8 cellular contexts compared by ENCODE assay signal in genomic region chr16:3099732-3100499, GRCh38. TPM values are rescaled to one million over a fixed set of nuclear protein-coding genes. Genes with fewer than 3 reads are reported as not detected.
DNase-seq lines count a peak whose midpoint lies in the region; ATAC-seq and TF ChIP-seq lines count a peak whose summit lies in the region.

No MANE protein-coding gene starts in this region.

- no peaks in the 10 kb centered on the region for H3K9me3 Mint-ChIP-seq in activated T-helper 1 cell treated with anti-CD3 and anti-CD28 coated beads, Interleukin-12 subunit alpha, Interleukin-12 subunit beta, Interleukin-2, Interleukin-4 antibody, amounts not matched to agents 30 ng/mL and 10 ng/mL and 1 ng/mL, durations not matched to agents 14 hours and 24 hours and 36 hours
- H3K9me3 Mint-ChIP-seq in nephron progenitor cell, result no peaks in the 10 kb centered on the region

- peak overlapping the region; percentile 43 for H3K27ac ChIP-seq in 22Rv1
- H3K27ac ChIP-seq in HUES64 (ENCODE audit: low read depth, low read length), result peak overlapping the region; percentile 94
- no peak overlapping the region for H3K27ac ChIP-seq in PC-9

- H4K20me1 ChIP-seq in PC-9 (ENCODE audit: insufficient read depth), result no peaks in the 10 kb centered on the region

- peak; percentile 70 to 96 for DNase-seq in PC-9
- DNase-seq in activated T-helper 1 cell treated with anti-CD3 and anti-CD28 coated beads, Interleukin-12 subunit alpha, Interleukin-12 subunit beta, Interleukin-2, Interleukin-4 antibody, amounts not matched to agents 30 ng/mL and 10 ng/mL and 1 ng/mL, durations not matched to agents 14 hours and 24 hours and 36 hours (ENCODE audit: low spot score), result peak; percentile 87
- peak; percentile 81 for DNase-seq in fibroblast of mammary gland (ENCODE audit: low read depth)
- DNase-seq in nephron progenitor cell, result peak; percentile 95
- peak; percentile 95 for DNase-seq in stimulated activated naive CD8-positive, alpha-beta T cell treated with anti-CD3 and anti-CD28 coated beads, Interleukin-15, Interleukin-2, amounts not matched to agents 100 U/mL and 50 U/mL, for 24 hours

- TF ChIP-seq CTCF in 22Rv1 (IDR thresholded peaks at IDR 0.05) (no peak), PC-9 (conservative IDR thresholded peaks at IDR 0.05) (no peak), fibroblast of mammary gland (conservative IDR thresholded peaks at IDR 0.05; ENCODE audit: control insufficient read depth, insufficient read depth, low read depth, low read length) (no peak), nephron progenitor cell (IDR thresholded peaks at IDR 0.05) (no peak)

- intact Hi-C loops in PC-9 (cut with micrococcal nuclease; ENCODE audit: unreplicated experiment), result no loop called here
- intact Hi-C loops in activated T-helper 1 cell treated with anti-CD3 and anti-CD28 coated beads, Interleukin-12 subunit alpha, Interleukin-12 subunit beta, Interleukin-2, Interleukin-4 antibody, amounts not matched to agents 30 ng/mL and 10 ng/mL and 1 ng/mL, durations not matched to agents 14 hours and 24 hours and 36 hours (cut with micrococcal nuclease), result loop anchor here (1.0 to 10.0 kb wide), 10 partner anchors 24 to 1155 kb away; partner anchors contain the start of genes MSRB1 and THOC6

- WGBS in HUES64, result under 1% methylated on average over 39 of the region's 39 CpGs

- H2AFZ ChIP-seq in PC-9, result no peak overlapping the region

- H3K9me3 ChIP-seq in HUES64 (ENCODE audit: insufficient read depth, low read depth, low read length), result no peaks in the 10 kb centered on the region
- H3K9me3 ChIP-seq in PC-9 (ENCODE audit: insufficient read depth, low read depth), result no peaks in the 10 kb centered on the region

- CTCF ChIA-PET in PC-9 (lab: Charles Lee), result interaction anchor here (0.5 to 1.2 kb wide), 6 partner anchors 30 to 154 kb away, joined by 3 to 38 read pairs (median 6); no protein-coding TSS in a partner anchor

- H3K4me3 ChIP-seq in HUES64 (ENCODE audit: low read length) (peak overlapping the region; percentile 76), PC-9 (peak overlapping the region; percentile 32; the same call in 1 of the 2 replicates), fibroblast of mammary gland (ENCODE audit: control insufficient read depth, low read depth, low read length) (peak overlapping the region; percentile 15)

- no peaks in the 10 kb centered on the region for H3K27me3 Mint-ChIP-seq in activated T-helper 1 cell treated with anti-CD3 and anti-CD28 coated beads, Interleukin-12 subunit alpha, Interleukin-12 subunit beta, Interleukin-2, Interleukin-4 antibody, amounts not matched to agents 30 ng/mL and 10 ng/mL and 1 ng/mL, durations not matched to agents 14 hours and 24 hours and 36 hours (ENCODE audit: insufficient read depth)
- peaks cover 62% of the 10 kb centered on the region for H3K27me3 Mint-ChIP-seq in nephron progenitor cell (ENCODE audit: low read depth, poor library complexity)

- peak overlapping the region; percentile 65 for H3K4me2 ChIP-seq in PC-9

- peaks cover 25% of the 10 kb centered on the region for H3F3A ChIP-seq in PC-9 (ENCODE audit: insufficient read depth, low read depth)

- no peaks in the 10 kb centered on the region for H3K27me3 ChIP-seq in HUES64 (ENCODE audit: insufficient read depth, low read length)
- no peaks in the 10 kb centered on the region for H3K27me3 ChIP-seq in PC-9 (ENCODE audit: insufficient read depth, low read depth)

- POLR2A ChIA-PET in PC-9 (lab: Charles Lee; ENCODE audit: unreplicated experiment), result no interaction called here

- peak overlapping the region; percentile 78 for H3K27ac Mint-ChIP-seq in activated T-helper 1 cell treated with anti-CD3 and anti-CD28 coated beads, Interleukin-12 subunit alpha, Interleukin-12 subunit beta, Interleukin-2, Interleukin-4 antibody, amounts not matched to agents 30 ng/mL and 10 ng/mL and 1 ng/mL, durations not matched to agents 14 hours and 24 hours and 36 hours
- no peak overlapping the region for H3K27ac Mint-ChIP-seq in nephron progenitor cell

- BruUV-seq in PC-9 (replicated peaks; lab: Mats Ljungman, UMichigan), result TSS peak; percentile 77

- H3K79me2 ChIP-seq in PC-9 (ENCODE audit: low read depth), result no peaks in the 10 kb centered on the region

- H3K36me3 ChIP-seq in HUES64 (ENCODE audit: insufficient read depth, low read length), result peaks cover 6% of the 10 kb centered on the region
- no peaks in the 10 kb centered on the region for H3K36me3 ChIP-seq in PC-9 (ENCODE audit: low read depth)

- peak overlapping the region; percentile 94 for H3K9ac ChIP-seq in HUES64 (ENCODE audit: low read depth, low read length)

- H3K4me1 Mint-ChIP-seq in activated T-helper 1 cell treated with anti-CD3 and anti-CD28 coated beads, Interleukin-12 subunit alpha, Interleukin-12 subunit beta, Interleukin-2, Interleukin-4 antibody, amounts not matched to agents 30 ng/mL and 10 ng/mL and 1 ng/mL, durations not matched to agents 14 hours and 24 hours and 36 hours (ENCODE audit: low read depth), result peaks cover 32% of the 10 kb centered on the region
- peaks cover 62% of the 10 kb centered on the region for H3K4me1 Mint-ChIP-seq in nephron progenitor cell

- H3K4me1 ChIP-seq in HUES64 (ENCODE audit: insufficient read depth, low read length) (peaks cover 20% of the 10 kb centered on the region), PC-9 (replicated peaks; ENCODE audit: insufficient read depth) (peaks cover 5% of the 10 kb centered on the region; the same call in 1 of the 2 replicates)

- peak overlapping the region; percentile 69 for H3K4me3 Mint-ChIP-seq in activated T-helper 1 cell treated with anti-CD3 and anti-CD28 coated beads, Interleukin-12 subunit alpha, Interleukin-12 subunit beta, Interleukin-2, Interleukin-4 antibody, amounts not matched to agents 30 ng/mL and 10 ng/mL and 1 ng/mL, durations not matched to agents 14 hours and 24 hours and 36 hours
- peak overlapping the region; percentile 84 for H3K4me3 Mint-ChIP-seq in nephron progenitor cell

- no peaks in the 10 kb centered on the region for H3K36me3 Mint-ChIP-seq in activated T-helper 1 cell treated with anti-CD3 and anti-CD28 coated beads, Interleukin-12 subunit alpha, Interleukin-12 subunit beta, Interleukin-2, Interleukin-4 antibody, amounts not matched to agents 30 ng/mL and 10 ng/mL and 1 ng/mL, durations not matched to agents 14 hours and 24 hours and 36 hours (ENCODE audit: low read depth)
- H3K36me3 Mint-ChIP-seq in nephron progenitor cell (ENCODE audit: low read depth), result no peaks in the 10 kb centered on the region

- peak; percentile 30 for ATAC-seq in GM18861 (IDR thresholded peaks at IDR 0.05; ENCODE audit: unreplicated experiment)
- peak; percentile 90 for ATAC-seq in stimulated activated naive CD8-positive, alpha-beta T cell treated with anti-CD3 and anti-CD28 coated beads, Interleukin-15, Interleukin-2, amounts not matched to agents 100 U/mL and 50 U/mL, for 24 hours

- H3K9me2 ChIP-seq in PC-9 (ENCODE audit: insufficient read depth), result no peaks in the 10 kb centered on the region

RNA-seq across cellular contexts. Expression of gene ZSCAN10, which starts 0.8 kb away (rescaled TPM):
- polyA plus RNA-seq in HUES64 (2013, experiment 1 of 2), result 111 TPM
- polyA plus RNA-seq in HUES64 (2013, experiment 2 of 2), result 95.7 TPM
- 0.23 TPM in 1 of 2 replicates, not detected in the other for total RNA-seq in PC-9 (2021)
- total RNA-seq in activated T-helper 1 cell treated with anti-CD3 and anti-CD28 coated beads, Interleukin-12 subunit alpha, Interleukin-12 subunit beta, Interleukin-2, Interleukin-4 antibody, amounts not matched to agents 30 ng/mL and 10 ng/mL and 1 ng/mL, durations not matched to agents 14 hours and 24 hours and 36 hours, result 0.07 TPM in 1 of 2 replicates, not detected in the other

RNA-seq across cellular contexts. Expression of gene ZNF205, which starts 12.5 kb away (rescaled TPM):
- 13.1 TPM for polyA plus RNA-seq in HUES64 (2013, experiment 1 of 2)
- 13.6 TPM for polyA plus RNA-seq in HUES64 (2013, experiment 2 of 2)
- total RNA-seq in PC-9 (2021), result 17.4 and 18.0 TPM in 2 replicates
- total RNA-seq in activated T-helper 1 cell treated with anti-CD3 and anti-CD28 coated beads, Interleukin-12 subunit alpha, Interleukin-12 subunit beta, Interleukin-2, Interleukin-4 antibody, amounts not matched to agents 30 ng/mL and 10 ng/mL and 1 ng/mL, durations not matched to agents 14 hours and 24 hours and 36 hours, result 0.15 and 0.39 TPM in 2 replicates

RNA-seq across cellular contexts. Expression of gene IL32, which starts 34.5 kb away (rescaled TPM):
- 2.1 TPM for polyA plus RNA-seq in HUES64 (2013, experiment 1 of 2)
- 1.3 TPM for polyA plus RNA-seq in HUES64 (2013, experiment 2 of 2)
- total RNA-seq in PC-9 (2021), result 1.5 and 2.2 TPM in 2 replicates
- 993 TPM in 2 replicates for total RNA-seq in activated T-helper 1 cell treated with anti-CD3 and anti-CD28 coated beads, Interleukin-12 subunit alpha, Interleukin-12 subunit beta, Interleukin-2, Interleukin-4 antibody, amounts not matched to agents 30 ng/mL and 10 ng/mL and 1 ng/mL, durations not matched to agents 14 hours and 24 hours and 36 hours

RNA-seq across cellular contexts. Expression of gene ZNF213, which starts 34.9 kb away (rescaled TPM):
- polyA plus RNA-seq in HUES64 (2013, experiment 1 of 2), result 5.7 TPM
- polyA plus RNA-seq in HUES64 (2013, experiment 2 of 2), result 7.3 TPM
- total RNA-seq in PC-9 (2021), result 15.9 and 17.7 TPM in 2 replicates
- total RNA-seq in activated T-helper 1 cell treated with anti-CD3 and anti-CD28 coated beads, Interleukin-12 subunit alpha, Interleukin-12 subunit beta, Interleukin-2, Interleukin-4 antibody, amounts not matched to agents 30 ng/mL and 10 ng/mL and 1 ng/mL, durations not matched to agents 14 hours and 24 hours and 36 hours, result 9.6 and 12.4 TPM in 2 replicates

RNA-seq across cellular contexts. Expression of gene MMP25, which starts 53.6 kb away (rescaled TPM):
- 8.3 TPM for polyA plus RNA-seq in HUES64 (2013, experiment 1 of 2)
- polyA plus RNA-seq in HUES64 (2013, experiment 2 of 2), result 8.9 TPM
- total RNA-seq in PC-9 (2021), result 0.28 and 0.83 TPM in 2 replicates
- total RNA-seq in activated T-helper 1 cell treated with anti-CD3 and anti-CD28 coated beads, Interleukin-12 subunit alpha, Interleukin-12 subunit beta, Interleukin-2, Interleukin-4 antibody, amounts not matched to agents 30 ng/mL and 10 ng/mL and 1 ng/mL, durations not matched to agents 14 hours and 24 hours and 36 hours, result 11.9 and 12.8 TPM in 2 replicates

Comparison
In these comparisons a context has a peak if more than half of its experiments do, and no peak if none do; other contexts are left out.
1. H3K4me3 ChIP-seq: peak in every context shown above with its lines; median percentile 76 in HUES64; 32 in PC-9; 15 in fibroblast of mammary gland.
2. RNA of gene ZNF205, which starts 12.5 kb away (total RNA-seq): 17.4 to 18.0 TPM in PC-9; 0.15 to 0.39 TPM in activated T-helper 1 cell treated with anti-CD3 and anti-CD28 coated beads, Interleukin-12 subunit alpha, Interleukin-12 subunit beta, Interleukin-2, Interleukin-4 antibody, amounts not matched to agents 30 ng/mL and 10 ng/mL and 1 ng/mL, durations not matched to agents 14 hours and 24 hours and 36 hours; every median in the first group is over 10 times any median in the second.
3. RNA of gene IL32, which starts 34.5 kb away (total RNA-seq): 993 TPM in activated T-helper 1 cell treated with anti-CD3 and anti-CD28 coated beads, Interleukin-12 subunit alpha, Interleukin-12 subunit beta, Interleukin-2, Interleukin-4 antibody, amounts not matched to agents 30 ng/mL and 10 ng/mL and 1 ng/mL, durations not matched to agents 14 hours and 24 hours and 36 hours; 1.5 to 2.2 TPM in PC-9; every median in the first group is over 100 times any median in the second.
4. Peak in every context shown above with its lines, with median percentiles within 50 percentile points of each other: DNase-seq.